ENCODE assay signal across 19 cellular contexts in the genomic region with DNA sequence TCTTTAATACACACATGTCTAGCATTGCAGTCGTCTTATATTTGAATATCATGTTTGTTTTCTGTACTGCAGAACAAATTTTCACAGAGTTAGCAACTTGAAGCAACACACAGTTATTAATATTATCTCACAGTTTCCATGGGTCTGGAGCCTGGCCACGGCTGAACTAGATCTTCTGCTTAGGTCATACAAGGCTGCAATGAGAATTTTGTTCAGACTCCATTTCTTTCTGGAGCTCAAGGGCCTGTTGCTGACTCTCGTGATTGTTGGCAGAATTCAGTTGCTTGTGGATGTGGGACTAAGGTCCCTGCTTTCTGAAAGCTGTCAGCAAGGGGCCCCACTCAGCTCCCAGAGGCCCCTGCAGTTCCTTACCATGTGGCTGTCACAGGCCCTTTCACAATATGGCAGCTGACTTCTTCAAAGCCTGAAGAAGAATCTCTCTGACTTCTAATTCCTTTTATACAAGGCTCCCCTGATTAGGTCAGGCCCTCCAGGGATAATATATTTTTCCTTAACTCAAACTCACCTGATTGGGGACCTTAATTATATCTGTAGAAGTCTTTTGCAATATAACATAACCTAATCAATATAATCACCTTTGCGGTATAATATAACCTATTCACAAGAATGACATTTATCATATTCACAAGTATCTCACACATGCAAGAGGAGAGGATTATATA.
"Had no signal": no experiment of that assay in that cellular context is flagged by ENCODE, and none has a peak within 500 bp of the region (broad histone marks: within the 10 kb centered on the region; RNA-seq: fewer than 3 reads in every experiment).

No MANE protein-coding gene starts in this region.

- H3K27me3 ChIP-seq: dorsolateral prefrontal cortex, right lobe of liver, transverse colon had no signal

- H3K36me3 Mint-ChIP-seq: natural killer cell; stimulated activated naive B cell treated with anti-CD40 and anti-IgM and Interleukin-4, amounts not matched to agents 10 μg/mL and 1 μg/mL and 100 μg/mL, for 72 hours had no signal

- H3K9me3 ChIP-seq: right lobe of liver, thoracic aorta, transverse colon had no signal

- H3K27ac Mint-ChIP-seq: immature natural killer cell; natural killer cell; stimulated activated naive B cell treated with anti-CD40 and anti-IgM and Interleukin-4, amounts not matched to agents 10 μg/mL and 1 μg/mL and 100 μg/mL, for 72 hours; stimulated activated naive CD8-positive, alpha-beta T cell treated with anti-CD3 and anti-CD28 coated beads, Interleukin-15, amount 100 ng/mL, for 72 hours had no signal

- H3K27me3 Mint-ChIP-seq: central memory CD8-positive, alpha-beta T cell; stimulated activated naive CD8-positive, alpha-beta T cell treated with anti-CD3 and anti-CD28 coated beads, Interleukin-15, amount 100 ng/mL, for 72 hours had no signal

- DNase-seq: cortex of kidney; dorsolateral prefrontal cortex; effector CD8-positive, alpha-beta T cell; foreskin melanocyte; immature natural killer cell; mammary epithelial cell; natural killer cell; posterior cingulate gyrus; right lobe of liver; stimulated activated CD4-positive, alpha-beta T cell treated with anti-CD3 and anti-CD28 coated beads, Interleukin-2, amount 100 ng/mL, for 24 hours; stimulated activated CD4-positive, alpha-beta T cell treated with anti-CD3 and anti-CD28 coated beads, Interleukin-4, amount 100 ng/mL, for 4 hours; stimulated activated naive B cell treated with anti-CD40 and anti-IgM and Interleukin-4, amounts not matched to agents 10 μg/mL and 1 μg/mL and 100 μg/mL, for 72 hours; stimulated activated naive CD8-positive, alpha-beta T cell treated with anti-CD3 and anti-CD28 coated beads, Interleukin-15, amount 100 ng/mL, for 72 hours; substantia nigra; transverse colon had no signal

- H3K4me1 ChIP-seq: right lobe of liver, transverse colon had no signal

- H3K4me3 Mint-ChIP-seq: central memory CD8-positive, alpha-beta T cell; immature natural killer cell; natural killer cell; neural crest cell; stimulated activated naive B cell treated with anti-CD40 and anti-IgM and Interleukin-4, amounts not matched to agents 10 μg/mL and 1 μg/mL and 100 μg/mL, for 72 hours; stimulated activated naive CD8-positive, alpha-beta T cell treated with anti-CD3 and anti-CD28 coated beads, Interleukin-15, amount 100 ng/mL, for 72 hours had no signal

- H3K4me1 Mint-ChIP-seq: central memory CD8-positive, alpha-beta T cell; immature natural killer cell; natural killer cell; neural crest cell; stimulated activated naive B cell treated with anti-CD40 and anti-IgM and Interleukin-4, amounts not matched to agents 10 μg/mL and 1 μg/mL and 100 μg/mL, for 72 hours; stimulated activated naive CD8-positive, alpha-beta T cell treated with anti-CD3 and anti-CD28 coated beads, Interleukin-15, amount 100 ng/mL, for 72 hours had no signal

- ATAC-seq: natural killer cell; right lobe of liver; stimulated activated naive B cell treated with anti-CD40 and anti-IgM and Interleukin-4, amounts not matched to agents 10 μg/mL and 1 μg/mL and 100 μg/mL, for 72 hours; stimulated activated naive CD8-positive, alpha-beta T cell treated with anti-CD3 and anti-CD28 coated beads, Interleukin-15, amount 100 ng/mL, for 72 hours had no signal

- H3K4me3 ChIP-seq: dorsolateral prefrontal cortex, right lobe of liver, skin epidermis, thoracic aorta, transverse colon had no signal

- H3K27ac ChIP-seq: dorsolateral prefrontal cortex, right lobe of liver, skin epidermis, thoracic aorta, transverse colon had no signal

- H3K9me3 Mint-ChIP-seq: central memory CD8-positive, alpha-beta T cell; immature natural killer cell; natural killer cell; neural crest cell; stimulated activated naive B cell treated with anti-CD40 and anti-IgM and Interleukin-4, amounts not matched to agents 10 μg/mL and 1 μg/mL and 100 μg/mL, for 72 hours; stimulated activated naive CD8-positive, alpha-beta T cell treated with anti-CD3 and anti-CD28 coated beads, Interleukin-15, amount 100 ng/mL, for 72 hours had no signal
